Comparison of ENCODE assay signal across 27 cellular contexts in the genomic region with DNA sequence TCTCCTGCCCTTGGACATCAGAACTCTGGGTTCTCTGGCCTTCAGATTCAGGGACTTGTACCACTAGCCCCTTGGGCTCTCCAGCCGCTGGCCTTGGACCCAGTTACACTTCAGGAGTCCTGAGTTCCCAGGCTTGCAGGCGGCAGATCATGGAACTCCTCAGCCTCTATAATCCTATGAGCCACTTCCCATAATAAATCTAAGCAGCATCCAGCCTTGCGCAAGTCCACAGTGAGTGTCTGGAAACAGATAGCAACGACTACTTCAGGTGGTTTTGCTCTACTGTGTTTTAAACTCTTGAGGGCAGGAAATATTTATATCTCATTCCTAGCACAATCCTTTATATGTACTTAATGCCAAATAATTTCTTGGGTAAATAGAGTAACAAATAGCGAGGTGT.
DNase-seq lines count a peak whose midpoint lies in the region; ATAC-seq and TF ChIP-seq lines count a peak whose summit lies in the region.
"Had no signal": no experiment of that assay in that cellular context is flagged by ENCODE, and none has a peak within 500 bp of the region (broad histone marks: within the 10 kb centered on the region; RNA-seq: fewer than 3 reads in every experiment).

No MANE protein-coding gene starts in this region.

- no peak for ATAC-seq in GM21423 (IDR thresholded peaks at IDR 0.05; ENCODE audit: unreplicated experiment)
- ATAC-seq: sciatic nerve; stimulated activated naive B cell treated with anti-CD40 and anti-IgM and Interleukin-4, amounts not matched to agents 10 μg/mL and 1 μg/mL and 100 μg/mL, for 72 hours had no signal

- POLR2A ChIA-PET in GM10248 (lab: Yijun Ruan, JAX) = no interaction called here

- H3K4me1 ChIP-seq in ascending aorta (peaks cover 9 to 39% of the 10 kb centered on the region in 2 donors), smooth muscle cell (ENCODE audit: low read depth) (peaks cover 27% of the 10 kb centered on the region)

- H3K4me2 ChIP-seq in smooth muscle cell = peak overlapping the region; percentile 23
- H3K4me2 ChIP-seq: BLaER1, neural progenitor cell had no signal

- no peak overlapping the region for H2AFZ ChIP-seq in smooth muscle cell (ENCODE audit: low read depth)
- H2AFZ ChIP-seq: neural progenitor cell had no signal

- TF ChIP-seq CTCF in AG09309 (IDR thresholded peaks at IDR 0.05; ENCODE audit: control insufficient read depth, insufficient read depth, low read depth, low read length, missing control alignments) = no peak
- TF ChIP-seq CTCF in ascending aorta (IDR thresholded peaks at IDR 0.05) = no peak
- no peak for TF ChIP-seq CTCF in fibroblast of villous mesenchyme (IDR thresholded peaks at IDR 0.05; ENCODE audit: insufficient read depth, low read depth, low read length)
- TF ChIP-seq CTCF in smooth muscle cell (IDR thresholded peaks at IDR 0.05; ENCODE audit: borderline replicate concordance, insufficient read depth, poor library complexity, severe bottlenecking) = no peak
- TF ChIP-seq CTCF in GM10248 (IDR thresholded peaks at IDR 0.05; ENCODE audit: control extremely low read depth, extremely low read depth, low read depth, missing control alignments) = no peak

- H3K27ac ChIP-seq in ascending aorta (peak overlapping the region; percentile 82 to 89), smooth muscle cell (ENCODE audit: low read depth) (peak overlapping the region; percentile 88)
- H3K27ac ChIP-seq: BLaER1, HL-60, neural progenitor cell had no signal

- H3K27me3 ChIP-seq in ascending aorta (no peaks in the 10 kb centered on the region), smooth muscle cell (ENCODE audit: low read depth) (no peaks in the 10 kb centered on the region)
- H3K27me3 ChIP-seq: BLaER1, neural progenitor cell had no signal

- H3K9me3 ChIP-seq in ascending aorta (no peaks in the 10 kb centered on the region), smooth muscle cell (replicated peaks; ENCODE audit: low read depth) (no peaks in the 10 kb centered on the region)
- H3K9me3 ChIP-seq: BLaER1 had no signal

- WGBS in smooth muscle cell (ENCODE audit: low lambda C conversion rate) = 34% methylated on average over 5 of the region's 5 CpGs

- H3K9ac ChIP-seq in smooth muscle cell (ENCODE audit: low read depth) = no peak overlapping the region
- H3K9ac ChIP-seq: BLaER1, neural progenitor cell had no signal

- H3K4me3 ChIP-seq in AG09309 (ENCODE audit: control insufficient read depth, low read depth, low read length) (no peak overlapping the region), ascending aorta (no peak overlapping the region), fibroblast of villous mesenchyme (ENCODE audit: low read depth, low read length) (no peak overlapping the region), smooth muscle cell (no peak overlapping the region)
- H3K4me3 ChIP-seq: BLaER1, neural progenitor cell had no signal

- intact Hi-C loops in ascending aorta (cut with DNase I) = loop anchor here (5.0 to 10.0 kb wide), 2 partner anchors 308 to 500 kb away; partner anchors contain the start of gene ING1

- H4K20me1 ChIP-seq in smooth muscle cell (ENCODE audit: low read depth) = peaks cover 89% of the 10 kb centered on the region
- H4K20me1 ChIP-seq: BLaER1 had no signal

- CTCF ChIA-PET in GM10248 (lab: Yijun Ruan, JAX) = no interaction called here

- H3K36me3 ChIP-seq in ascending aorta = peaks cover 38 to 44% of the 10 kb centered on the region in 2 donors
- H3K36me3 ChIP-seq in smooth muscle cell (ENCODE audit: low read depth) = peaks cover 20% of the 10 kb centered on the region
- H3K36me3 ChIP-seq: BLaER1, neural progenitor cell had no signal

- peaks cover 74% of the 10 kb centered on the region for H3K79me2 ChIP-seq in smooth muscle cell (ENCODE audit: low read depth)

- H3F3A ChIP-seq in smooth muscle cell (ENCODE audit: low read depth) = peaks cover 88% of the 10 kb centered on the region

- DNase-seq in AG09309 (ENCODE audit: low read depth) (peak; percentile 18), ascending aorta (ENCODE audit: low spot score in 2 of 2) (no peak), fibroblast of villous mesenchyme (ENCODE audit: low read depth) (peak; percentile 98), smooth muscle cell (lab: John Stamatoyannopoulos, UW; ENCODE audit: unreplicated experiment) (no peak), EL (no peak), GM10248 (ENCODE audit: extremely low spot score) (no peak), NCI-H1930 (lab: John Stamatoyannopoulos, UW) (no peak)
- DNase-seq: activated CD4-positive, alpha-beta T cell treated with anti-CD3 and anti-CD28 coated beads for 4 hours; activated effector memory CD4-positive, alpha-beta T cell treated with anti-CD3 and anti-CD28 coated beads, Interleukin-2, amount 50 U/mL, for 16 hours; activated naive CD8-positive, alpha-beta T cell treated with anti-CD3 and anti-CD28 coated beads, Interleukin-2, amount 10 ng/mL, durations not matched to agents 7 days and 5 days; activated T-cell treated with anti-CD3 and anti-CD28 coated beads, Interleukin-2, amount 50 U/mL, for 1 hour; foreskin melanocyte; GF-D8; hypothalamus; immature natural killer cell; NCI-H1694 treated with DMSO at 0.1 percent for 48 hours; NCI-H2171 treated with DMSO at 0.1 percent for 48 hours; NCI-H524; posterior cingulate gyrus; SHP77; stimulated activated CD4-positive, alpha-beta T cell treated with anti-CD3 and anti-CD28 coated beads, Interleukin-15, amount 100 ng/mL, for 24 hours; stimulated activated naive B cell treated with anti-CD40 and anti-IgM and Interleukin-4, amounts not matched to agents 10 μg/mL and 1 μg/mL and 100 μg/mL, for 72 hours had no signal

Comparison
In these comparisons a context has a peak if more than half of its experiments do, and no peak if none do; other contexts are left out.
1. DNase-seq: peak in AG09309 (single experiment) and fibroblast of villous mesenchyme (single experiment); none in ascending aorta (0 of 2), smooth muscle cell (single experiment), EL (single experiment), GM10248 (single experiment) and NCI-H1930 (0 of 2).